ENCODE assay signal across 21 cellular contexts in the genomic region with DNA sequence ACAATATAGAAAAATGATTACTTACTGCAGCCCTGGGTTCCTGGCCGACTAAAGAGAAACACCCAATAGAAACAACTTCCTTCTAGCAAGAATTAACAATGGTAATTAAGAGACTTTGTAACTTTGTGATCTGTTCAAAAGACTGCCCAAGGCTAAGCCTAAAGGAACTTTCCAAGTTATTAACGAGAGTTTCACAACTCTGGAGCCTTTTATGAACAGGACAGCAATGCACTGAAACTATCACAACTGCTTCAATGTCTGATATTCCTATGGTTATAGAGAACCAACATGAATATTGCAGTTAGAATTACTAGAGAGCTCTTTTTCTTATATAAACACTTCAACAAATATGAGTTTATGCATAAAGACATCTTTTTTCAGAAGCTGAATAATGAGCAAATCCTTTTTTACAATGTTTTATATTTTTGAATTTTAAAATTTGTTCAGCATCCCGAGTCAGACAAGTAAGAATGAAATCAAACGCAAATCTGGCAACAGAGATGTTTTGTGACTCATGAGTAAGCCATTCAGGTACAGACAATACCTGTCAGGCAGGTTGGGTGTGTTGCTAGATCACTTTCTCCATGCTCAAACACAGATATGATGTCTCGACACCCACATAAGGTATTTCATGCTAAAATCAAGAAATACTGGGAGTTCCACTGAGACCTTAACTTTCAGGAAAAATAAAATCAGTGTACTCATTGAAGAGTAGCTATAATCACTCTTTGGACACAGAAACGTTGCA. TPM values are rescaled to one million over a fixed set of nuclear protein-coding genes. Genes with fewer than 3 reads are reported as not detected.
A peak's percentile ranks its signal among the peaks of the same experiment; 100 is the strongest.
DNase-seq lines count a peak whose midpoint lies in the region; ATAC-seq and TF ChIP-seq lines count a peak whose summit lies in the region.
"Had no signal": no experiment of that assay in that cellular context is flagged by ENCODE, and none has a peak within 500 bp of the region (broad histone marks: within the 10 kb centered on the region; RNA-seq: fewer than 3 reads in every experiment).

No MANE protein-coding gene starts in this region.

- TF ChIP-seq CTCF in HEK293 (tag by site-specific recombination; IDR thresholded peaks at IDR 0.05) (no peak), PC-9 (conservative IDR thresholded peaks at IDR 0.05) (no peak), hepatocyte (IDR thresholded peaks at IDR 0.05; ENCODE audit: poor library complexity) (no peak), endodermal cell (conservative IDR thresholded peaks at IDR 0.05) (no peak), right lobe of liver (IDR thresholded peaks at IDR 0.05) (no peak)

- ATAC-seq in HG02759 (IDR thresholded peaks at IDR 0.05; ENCODE audit: unreplicated experiment) = no peak
- ATAC-seq in right lobe of liver = no peak
- ATAC-seq: gastrocnemius medialis; naive thymus-derived CD8-positive, alpha-beta T cell; T-helper 17 cell had no signal

- H3K9ac ChIP-seq in trophoblast cell (ENCODE audit: low read length) (no peak overlapping the region), endodermal cell (ENCODE audit: extremely low read depth, low read length, poor library complexity, severe bottlenecking) (no peak overlapping the region)

- H3K27me3 Mint-ChIP-seq in endodermal cell (ENCODE audit: insufficient read depth) = no peaks in the 10 kb centered on the region
- H3K27me3 Mint-ChIP-seq: activated B cell treated with CpG ODN at 0.5 μM for 24 hours; activated CD4-positive, alpha-beta memory T cell treated with anti-CD3 and anti-CD28 coated beads, Interleukin-2, amount 10 ng/mL, durations not matched to agents 7 days and 5 days; activated naive CD4-positive, alpha-beta T cell treated with anti-CD3 and anti-CD28 coated beads, Interleukin-2, amount 50 U/mL, for 24 hours; T-helper 17 cell had no signal

- H2BK120ac ChIP-seq in trophoblast cell (ENCODE audit: insufficient read depth, low read length, poor library complexity) = no peak overlapping the region

- CTCF ChIA-PET in HEK293 (lab: Yijun Ruan, JAX) = interaction anchor here (0.6 to 2.7 kb wide), 9 partner anchors 16 to 122 kb away, joined by 3 to 13 read pairs (median 4); no protein-coding TSS in a partner anchor
- CTCF ChIA-PET in PC-9 (lab: Charles Lee) = no interaction called here

- H3K4me1 ChIP-seq in HEK293 (ENCODE audit: control insufficient read depth, insufficient read depth, low read length) (no peaks in the 10 kb centered on the region), PC-9 (replicated peaks; ENCODE audit: insufficient read depth) (no peaks in the 10 kb centered on the region), hepatocyte (ENCODE audit: insufficient read depth) (no peaks in the 10 kb centered on the region), trophoblast cell (ENCODE audit: control insufficient read depth in 1 of 2, insufficient read depth in 2 of 2, low read length in 2 of 2) (peaks cover 8% of the 10 kb centered on the region in 2 experiments), endodermal cell (ENCODE audit: control insufficient read depth, insufficient read depth, low read length) (no peaks in the 10 kb centered on the region), right lobe of liver (no peaks in the 10 kb centered on the region)
- H3K4me1 ChIP-seq: gastrocnemius medialis, SJSA1, spleen, testis had no signal

- no peak overlapping the region for H3K23ac ChIP-seq in trophoblast cell (ENCODE audit: low read length)

- H3F3A ChIP-seq in PC-9 (ENCODE audit: insufficient read depth, low read depth) = no peaks in the 10 kb centered on the region

- H3K4me1 Mint-ChIP-seq in endodermal cell = no peaks in the 10 kb centered on the region
- H3K4me1 Mint-ChIP-seq: activated B cell treated with CpG ODN at 0.5 μM for 24 hours; activated CD4-positive, alpha-beta memory T cell treated with anti-CD3 and anti-CD28 coated beads, Interleukin-2, amount 10 ng/mL, durations not matched to agents 7 days and 5 days; T-helper 17 cell had no signal

- H4K20me1 ChIP-seq in PC-9 (ENCODE audit: insufficient read depth) (no peaks in the 10 kb centered on the region), hepatocyte (ENCODE audit: insufficient read depth, poor library complexity, severe bottlenecking) (no peaks in the 10 kb centered on the region)

- TF ChIP-seq POLR2A in right lobe of liver (IDR thresholded peaks at IDR 0.05) = no peak

- no peak overlapping the region for H3K4me2 ChIP-seq in PC-9
- no peak overlapping the region for H3K4me2 ChIP-seq in hepatocyte
- H3K4me2 ChIP-seq in trophoblast cell (ENCODE audit: low read length) = no peak overlapping the region

- BruUV-seq in PC-9 (replicated peaks; lab: Mats Ljungman, UMichigan) = no TSS peak

- H2AK5ac ChIP-seq in trophoblast cell (ENCODE audit: low read length) = no peak overlapping the region

- H3K27ac ChIP-seq in HEK293 (ENCODE audit: extremely low read depth, low read depth, low read length) (no peak overlapping the region), PC-9 (no peak overlapping the region), hepatocyte (peak overlapping the region; percentile 70), trophoblast cell (ENCODE audit: low read depth, low read length) (peak overlapping the region; percentile 92), endodermal cell (ENCODE audit: low read depth, low read length) (no peak overlapping the region), right lobe of liver (no peak overlapping the region)
- H3K27ac ChIP-seq: gastrocnemius medialis, SJSA1, spleen, testis had no signal

- peaks cover 2% of the 10 kb centered on the region for H3K36me3 Mint-ChIP-seq in endodermal cell (ENCODE audit: low read depth)

- no peak overlapping the region for H3K14ac ChIP-seq in trophoblast cell (ENCODE audit: low read length)

- H3K79me1 ChIP-seq in trophoblast cell (ENCODE audit: low read length) = peaks cover 10% of the 10 kb centered on the region

- POLR2A ChIA-PET in HEK293 (lab: Yijun Ruan, JAX) (no interaction called here), PC-9 (lab: Charles Lee; ENCODE audit: unreplicated experiment) (no interaction called here)

- no peak overlapping the region for H4K91ac ChIP-seq in trophoblast cell (ENCODE audit: low read depth, low read length)

- H2BK5ac ChIP-seq in trophoblast cell (ENCODE audit: low read depth, low read length, poor library complexity) = peak overlapping the region; percentile 27

- DNase-seq in PC-9 = peak; percentile 4 to 64
- peak; percentile 50 for DNase-seq in hepatocyte (ENCODE audit: low spot score)
- DNase-seq in trophoblast cell = peak; percentile 93 to 98
- DNase-seq in cerebellum (ENCODE audit: low spot score) = no peak
- DNase-seq in endodermal cell = no peak
- DNase-seq in right lobe of liver = no peak
- DNase-seq: ACHN; activated B cell treated with CpG ODN at 0.5 μM for 24 hours; activated CD4-positive, alpha-beta memory T cell treated with anti-CD3 and anti-CD28 coated beads, Interleukin-2, amount 10 ng/mL, durations not matched to agents 7 days and 5 days; activated T-cell treated with anti-CD3 and anti-CD28 coated beads, Interleukin-2, amount 50 U/mL, for 24 hours; gastrocnemius medialis; naive thymus-derived CD8-positive, alpha-beta T cell; NCI-H187; NCI-H524; spleen; T-helper 17 cell; testis had no signal

- intact Hi-C loops in PC-9 (cut with micrococcal nuclease; ENCODE audit: unreplicated experiment) = no loop called here
- intact Hi-C loops in right lobe of liver (cut with DNase I) = no loop called here

- no peak overlapping the region for H3K18ac ChIP-seq in trophoblast cell (ENCODE audit: low read length)

- H3K79me2 ChIP-seq in PC-9 (ENCODE audit: low read depth) (no peaks in the 10 kb centered on the region), hepatocyte (no peaks in the 10 kb centered on the region), trophoblast cell (ENCODE audit: control insufficient read depth, insufficient read depth, low read length, poor library complexity) (peaks cover 4% of the 10 kb centered on the region)

- H3K27me3 ChIP-seq in PC-9 (ENCODE audit: insufficient read depth, low read depth) (no peaks in the 10 kb centered on the region), hepatocyte (no peaks in the 10 kb centered on the region), trophoblast cell (ENCODE audit: insufficient read depth, low read length) (no peaks in the 10 kb centered on the region), endodermal cell (ENCODE audit: control insufficient read depth, insufficient read depth, low read length, poor library complexity, severe bottlenecking) (no peaks in the 10 kb centered on the region), right lobe of liver (no peaks in the 10 kb centered on the region)
- H3K27me3 ChIP-seq: gastrocnemius medialis, SJSA1, spleen, testis had no signal

- no peak overlapping the region for H3K4me3 Mint-ChIP-seq in endodermal cell
- H3K4me3 Mint-ChIP-seq: activated B cell treated with CpG ODN at 0.5 μM for 24 hours; activated CD4-positive, alpha-beta memory T cell treated with anti-CD3 and anti-CD28 coated beads, Interleukin-2, amount 10 ng/mL, durations not matched to agents 7 days and 5 days; activated naive CD4-positive, alpha-beta T cell treated with anti-CD3 and anti-CD28 coated beads, Interleukin-2, amount 50 U/mL, for 24 hours; activated T-cell treated with anti-CD3 and anti-CD28 coated beads, Interleukin-2, amount 50 U/mL, for 24 hours; naive thymus-derived CD8-positive, alpha-beta T cell; T-helper 17 cell had no signal

- H3K9me2 ChIP-seq in PC-9 (ENCODE audit: insufficient read depth) (no peaks in the 10 kb centered on the region), hepatocyte (replicated peaks; ENCODE audit: insufficient read depth) (no peaks in the 10 kb centered on the region)

- no peak overlapping the region for H2BK12ac ChIP-seq in trophoblast cell (ENCODE audit: low read length)

- no peak overlapping the region for H3K4ac ChIP-seq in trophoblast cell (ENCODE audit: low read depth, low read length)

- H4K12ac ChIP-seq in trophoblast cell (ENCODE audit: low read depth, low read length) = no peak overlapping the region

- H2AFZ ChIP-seq in PC-9 (no peak overlapping the region), hepatocyte (no peak overlapping the region), trophoblast cell (ENCODE audit: insufficient read depth, low read length, poor library complexity) (no peak overlapping the region)

- H4K8ac ChIP-seq in trophoblast cell (ENCODE audit: low read depth, low read length) = no peak overlapping the region

- 55% methylated on average over 6 of the region's 6 CpGs for WGBS in hepatocyte (ENCODE audit: low lambda C conversion rate, missing lambda C conversion rate)
- WGBS in trophoblast cell (ENCODE audit: extremely low coverage, insufficient coverage, insufficient read length) = no CpG with 5 or more reads among the region's 6 CpGs
- WGBS in endodermal cell (ENCODE audit: insufficient coverage in 1 of 2, insufficient read length in 1 of 2), 2 experiments = 71 to 91% methylated on average over 4 to 6 of the region's 6 CpGs
- WGBS in right lobe of liver (ENCODE audit: insufficient coverage, low coverage, low lambda C conversion rate, missing lambda C conversion rate) = 46% methylated on average over 6 of the region's 6 CpGs

- H3K36me3 ChIP-seq in HEK293 (ENCODE audit: control insufficient read depth in 2 of 2, insufficient read depth in 1 of 2, low read length in 2 of 2) (no peaks in the 10 kb centered on the region), PC-9 (ENCODE audit: low read depth) (no peaks in the 10 kb centered on the region), hepatocyte (replicated peaks; ENCODE audit: insufficient read depth, low read depth) (no peaks in the 10 kb centered on the region), trophoblast cell (ENCODE audit: control insufficient read depth in 1 of 2, insufficient read depth in 2 of 2, low read length in 2 of 2) (peaks cover 0 to under 1% of the 10 kb centered on the region in 2 experiments), endodermal cell (ENCODE audit: control insufficient read depth, insufficient read depth, low read length) (no peaks in the 10 kb centered on the region), right lobe of liver (no peaks in the 10 kb centered on the region)
- H3K36me3 ChIP-seq: gastrocnemius medialis, SJSA1, spleen had no signal

- H3K4me3 ChIP-seq in HEK293 (ENCODE audit: low read depth, low read length) = no peak overlapping the region
- no peak overlapping the region for H3K4me3 ChIP-seq in PC-9
- no peak overlapping the region for H3K4me3 ChIP-seq in hepatocyte
- no peak overlapping the region for H3K4me3 ChIP-seq in trophoblast cell (ENCODE audit: low read depth, low read length)
- no peak overlapping the region for H3K4me3 ChIP-seq in endodermal cell (ENCODE audit: low read length)
- H3K4me3 ChIP-seq in right lobe of liver = no peak overlapping the region
- H3K4me3 ChIP-seq: gastrocnemius medialis, SJSA1, spleen, testis had no signal

- H3K9me3 ChIP-seq in HEK293 (ENCODE audit: control insufficient read depth, insufficient read depth, low read depth, low read length) = no peaks in the 10 kb centered on the region
- H3K9me3 ChIP-seq in PC-9 (ENCODE audit: insufficient read depth, low read depth) = peaks cover 3% of the 10 kb centered on the region; the same call in 1 of the 2 replicates
- peaks cover 7% of the 10 kb centered on the region for H3K9me3 ChIP-seq in hepatocyte (ENCODE audit: low read depth)
- peaks cover 3% of the 10 kb centered on the region for H3K9me3 ChIP-seq in trophoblast cell (ENCODE audit: insufficient read depth, low read depth, low read length)
- peaks cover 23% of the 10 kb centered on the region for H3K9me3 ChIP-seq in endodermal cell (ENCODE audit: control insufficient read depth, low read length)
- peaks cover 0 to 12% (median 4%) of the 10 kb centered on the region in 4 donors for H3K9me3 ChIP-seq in right lobe of liver
- H3K9me3 ChIP-seq: testis had no signal

- H3K27ac Mint-ChIP-seq in endodermal cell = no peak overlapping the region
- H3K27ac Mint-ChIP-seq: activated B cell treated with CpG ODN at 0.5 μM for 24 hours; activated CD4-positive, alpha-beta memory T cell treated with anti-CD3 and anti-CD28 coated beads, Interleukin-2, amount 10 ng/mL, durations not matched to agents 7 days and 5 days; activated naive CD4-positive, alpha-beta T cell treated with anti-CD3 and anti-CD28 coated beads, Interleukin-2, amount 50 U/mL, for 24 hours; activated T-cell treated with anti-CD3 and anti-CD28 coated beads, Interleukin-2, amount 50 U/mL, for 24 hours; naive thymus-derived CD8-positive, alpha-beta T cell; T-helper 17 cell had no signal

- peaks cover 23% of the 10 kb centered on the region for H3K9me3 Mint-ChIP-seq in endodermal cell

RNA-seq across cellular contexts. Expression of a gene that starts 22.2 kb away (rescaled TPM):
- total RNA-seq in PC-9 (2021) = not detected in 2 replicates
- 0.40 and 0.43 TPM in 2 replicates for total RNA-seq in hepatocyte
- 0.27 and 0.88 TPM in 2 replicates for polyA plus RNA-seq in hepatocyte
- polyA plus RNA-seq in trophoblast cell (2013) = 2.3 and 2.5 TPM in 2 replicates
- total RNA-seq in cerebellum = not detected
- total RNA-seq in endodermal cell = not detected
- not detected for polyA plus RNA-seq in endodermal cell (2013, experiment 1 of 2)
- not detected for polyA plus RNA-seq in endodermal cell (2013, experiment 2 of 2)
- total RNA-seq in right lobe of liver = 1 to 10 TPM in 4 of 6 experiments, under 1 TPM in 2; 0.43 to 3.5 (median 1.1) TPM
- total RNA-seq: activated B cell treated with CpG ODN at 0.5 μM for 24 hours; activated CD4-positive, alpha-beta memory T cell treated with anti-CD3 and anti-CD28 coated beads, Interleukin-2, amount 10 ng/mL, durations not matched to agents 7 days and 5 days; naive thymus-derived CD8-positive, alpha-beta T cell had no signal
- polyA plus RNA-seq: naive thymus-derived CD8-positive, alpha-beta T cell had no signal

Comparison
In these comparisons a context has a peak if more than half of its experiments do, and no peak if none do; other contexts are left out.
1. H3K27ac ChIP-seq: peak in hepatocyte (single experiment) and trophoblast cell (single experiment); none in HEK293 (single experiment), PC-9 (single experiment), endodermal cell (single experiment) and right lobe of liver (0 of 3).
2. DNase-seq: peak in PC-9 (2 of 2), hepatocyte (single experiment) and trophoblast cell (2 of 2); none in cerebellum (single experiment), endodermal cell (single experiment) and right lobe of liver (0 of 3).